ENCODE assay signal across 21 cellular contexts in genomic region chr20:14580426-14581074, GRCh38.
DNase-seq lines count a peak whose midpoint lies in the region; ATAC-seq, FAIRE-seq and TF ChIP-seq lines count a peak whose summit lies in the region.
"Had no signal": no experiment of that assay in that cellular context is flagged by ENCODE, and none has a peak within 500 bp of the region (broad histone marks: within the 10 kb centered on the region; RNA-seq: fewer than 3 reads in every experiment).

No MANE protein-coding gene starts in this region.

- peaks cover 28% of the 10 kb centered on the region for H3K4me1 ChIP-seq in A549
- H3K4me1 ChIP-seq: esophagus muscularis mucosa had no signal

- peak overlapping the region; percentile 31 for H3K4me2 ChIP-seq in A549
- H3K4me2 ChIP-seq: smooth muscle cell had no signal

- POLR2A ChIA-PET in A549 (lab: Yijun Ruan, JAX): no interaction called here

- peak; percentile 70 for FAIRE-seq in A549 (lab: Jason Lieb, UNC)

- WGBS in A549 (ENCODE audit: missing lambda C conversion rate): 37% methylated on average over 4 of the region's 4 CpGs

- TF ChIP-seq EP300 in A549 (IDR thresholded peaks at IDR 0.05): no peak

- TF ChIP-seq POLR2A in A549 (IDR thresholded peaks at IDR 0.05; ENCODE audit: low read length): no peak

- no peak overlapping the region for H3K4me3 ChIP-seq in A549
- H3K4me3 ChIP-seq: esophagus muscularis mucosa, smooth muscle cell had no signal

- no peak for TF ChIP-seq CTCF in A549 (IDR thresholded peaks at IDR 0.05)

- CTCF ChIA-PET in A549 (lab: Yijun Ruan, JAX): no interaction called here

- TF ChIP-seq RAD21 in A549 (conservative IDR thresholded peaks at IDR 0.05 in 1 of 2, IDR thresholded peaks at IDR 0.05 in 1 of 2): no peak

- ATAC-seq in A549: no peak
- no peak for ATAC-seq in HG02588 (IDR thresholded peaks at IDR 0.05; ENCODE audit: unreplicated experiment)
- ATAC-seq: left cardiac atrium had no signal

- DNase-seq in A549 (ENCODE audit: low read depth in 1 of 2, low spot score in 1 of 2) (peak in 1 of 2 experiments; percentile 21), NCI-H1092 (lab: John Stamatoyannopoulos, UW) (peak; percentile 56), NCI-H345 treated with DMSO at 0.1 percent for 48 hours (lab: John Stamatoyannopoulos, UW; ENCODE audit: unreplicated experiment) (peak; percentile 22), cerebellum (ENCODE audit: low spot score) (peak; percentile 3), NCI-H226 (no peak)
- DNase-seq in stimulated activated CD4-positive, alpha-beta T cell treated with anti-CD3 and anti-CD28 coated beads, Interleukin-4, amount 100 ng/mL, for 1 hour: no peak
- DNase-seq in activated CD4-positive, alpha-beta T cell treated with anti-CD3 and anti-CD28 coated beads, Interleukin-2, amount 50 U/mL, for 4 hours: no peak
- DNase-seq: ACHN; activated CD4-positive, alpha-beta T cell treated with anti-CD3 and anti-CD28 coated beads, Interleukin-2, amount 10 ng/mL, durations not matched to agents 24 days and 14 days; activated naive CD4-positive, alpha-beta T cell; activated T-cell treated with anti-CD3 and anti-CD28 coated beads for 4 hours; cerebellar nuclear complex; DMS79; effector CD4-positive, alpha-beta T cell; left cardiac atrium; posterior cingulate gyrus had no signal

- H3K27ac ChIP-seq in A549: no peak overlapping the region
- H3K27ac ChIP-seq: C4-2B, esophagus muscularis mucosa, RWPE1 had no signal

- no peaks in the 10 kb centered on the region for H3K9me3 ChIP-seq in A549
- H3K9me3 ChIP-seq: esophagus muscularis mucosa had no signal

TF ChIP-seq in A549, 52 proteins besides CTCF, POLR2A, EP300 and RAD21:
- TF ChIP-seq ZFP36 (IDR thresholded peaks at IDR 0.05; ENCODE audit: borderline replicate concordance, partially characterized antibody) (peak; percentile 66), CEBPB (IDR thresholded peaks at IDR 0.05) (peak in 1 of 2 experiments; percentile 51; a peak in 2 of 4 replicates), FOSL2 (IDR thresholded peaks at IDR 0.05) (no peak), FOSL2 (CRISPR knock-in tag; IDR thresholded peaks at IDR 0.05) (peak; percentile 35; the same call in 1 of the 2 replicates), ESRRA (IDR thresholded peaks at IDR 0.05; ENCODE audit: borderline replicate concordance, low read length) (no peak), FOXS1 (CRISPR knock-in tag; IDR thresholded peaks at IDR 0.05) (no peak), GATA3 (IDR thresholded peaks at IDR 0.05; ENCODE audit: borderline replicate concordance) (peak; percentile 71)
TF ChIP-seq in A549: peak in this region for 4.

Comparison
In these comparisons a context has a peak if more than half of its experiments do, and no peak if none do; other contexts are left out.
1. DNase-seq: peak in NCI-H1092 (single experiment), NCI-H345 treated with DMSO at 0.1 percent for 48 hours (single experiment) and cerebellum (single experiment); none in stimulated activated CD4-positive, alpha-beta T cell treated with anti-CD3 and anti-CD28 coated beads, Interleukin-4, amount 100 ng/mL, for 1 hour (single experiment), activated CD4-positive, alpha-beta T cell treated with anti-CD3 and anti-CD28 coated beads, Interleukin-2, amount 50 U/mL, for 4 hours (0 of 2) and NCI-H226 (single experiment).